22 cellular contexts compared by ENCODE assay signal in genomic region chr21:45511007-45511406, GRCh38. TPM values are rescaled to one million over a fixed set of nuclear protein-coding genes. Genes with fewer than 3 reads are reported as not detected.
DNase-seq lines count a peak whose midpoint lies in the region; ATAC-seq and TF ChIP-seq lines count a peak whose summit lies in the region.
"Had no signal": no experiment of that assay in that cellular context is flagged by ENCODE, and none has a peak within 500 bp of the region (broad histone marks: within the 10 kb centered on the region; RNA-seq: fewer than 3 reads in every experiment).

No MANE protein-coding gene starts in this region.

- H3K27me3 ChIP-seq in Caco-2 (replicated peaks; ENCODE audit: control insufficient read depth, insufficient read depth, low read length) (no peaks in the 10 kb centered on the region), left lung (no peaks in the 10 kb centered on the region)
- H3K27me3 ChIP-seq: heart right ventricle, MG63, upper lobe of left lung had no signal

- peaks cover 6% of the 10 kb centered on the region; the same call in 1 of the 2 replicates for H3K4me1 ChIP-seq in Caco-2
- peaks cover 7 to 15% of the 10 kb centered on the region in 2 donors for H3K4me1 ChIP-seq in left lung
- H3K4me1 ChIP-seq: heart right ventricle had no signal

- ATAC-seq in left lung, result no peak
- ATAC-seq in sciatic nerve, result no peak
- ATAC-seq in HG02642 (IDR thresholded peaks at IDR 0.05; ENCODE audit: poor library complexity, unreplicated experiment), result no peak
- no peak for ATAC-seq in GM21529 (IDR thresholded peaks at IDR 0.05; ENCODE audit: unreplicated experiment)
- ATAC-seq: heart right ventricle, K562 had no signal

- H3K36me3 Mint-ChIP-seq in Caco-2 (ENCODE audit: insufficient read depth, unreplicated experiment) (peaks cover 96% of the 10 kb centered on the region), chondrocyte (ENCODE audit: low read depth) (peaks cover 16% of the 10 kb centered on the region)

- H3K27ac ChIP-seq in left lung, result no peak overlapping the region
- H3K27ac ChIP-seq: heart right ventricle, upper lobe of left lung had no signal

- no TSS peak for BruUV-seq in Caco-2 (replicated peaks; lab: Mats Ljungman, UMichigan)

- POLR2A ChIA-PET in Caco-2 (lab: Charles Lee), result no interaction called here

- peaks cover 11% of the 10 kb centered on the region for H3K4me1 Mint-ChIP-seq in Caco-2 (ENCODE audit: low read depth, unreplicated experiment)
- H3K4me1 Mint-ChIP-seq in chondrocyte (ENCODE audit: low read depth), result no peaks in the 10 kb centered on the region

- peak in 1 of 2 experiments; percentile 21 for DNase-seq in Caco-2
- peak; percentile 74 for DNase-seq in chondrocyte (ENCODE audit: low spot score)
- DNase-seq in left lung, result peak; percentile 22 to 46
- DNase-seq in sciatic nerve (ENCODE audit: low spot score), result peak; percentile 31
- DNase-seq in NCI-H1105 (lab: John Stamatoyannopoulos, UW), result no peak
- DNase-seq in OCI-M1 (lab: John Stamatoyannopoulos, UW), result no peak
- DNase-seq: activated CD4-positive, CD25-positive, alpha-beta regulatory T cell treated with anti-CD3 and anti-CD28 coated beads, Interleukin-2, amount 50 U/mL, for 72 hours; activated CD8-positive, alpha-beta memory T cell treated with anti-CD3 and anti-CD28 coated beads for 24 hours; activated naive CD4-positive, alpha-beta T cell treated with anti-CD3 and anti-CD28 coated beads, Interleukin-2, amount 10 ng/mL, durations not matched to agents 7 days and 5 days; activated T-cell treated with anti-CD3 and anti-CD28 coated beads, Interleukin-2, amount 50 U/mL, for 48 hours; amygdala; caudate nucleus; MG63; NCI-H1436; NCI-H2171; NCI-H526; T1000 had no signal

- H3K36me3 ChIP-seq in Caco-2 (ENCODE audit: control insufficient read depth, insufficient read depth, low read length), result no peaks in the 10 kb centered on the region; the same call in 1 of the 2 replicates
- peaks cover 0 to 66% of the 10 kb centered on the region in 2 donors for H3K36me3 ChIP-seq in left lung

- no peak overlapping the region for H3K4me3 ChIP-seq in Caco-2 (ENCODE audit: low read depth, low read length)
- H3K4me3 ChIP-seq in left lung, result no peak overlapping the region
- H3K4me3 ChIP-seq: heart right ventricle, K562, MG63, upper lobe of left lung had no signal

- no peak overlapping the region for H3K4me3 Mint-ChIP-seq in Caco-2 (ENCODE audit: unreplicated experiment)
- no peak overlapping the region for H3K4me3 Mint-ChIP-seq in chondrocyte (ENCODE audit: unreplicated experiment)
- H3K4me3 Mint-ChIP-seq: activated naive CD4-positive, alpha-beta T cell treated with anti-CD3 and anti-CD28 coated beads, Interleukin-2, amount 10 ng/mL, durations not matched to agents 7 days and 5 days had no signal

- intact Hi-C loops in Caco-2 (cut with micrococcal nuclease; ENCODE audit: unreplicated experiment), result no loop called here
- intact Hi-C loops in left lung (cut with DNase I), result no loop called here
- intact Hi-C loops in sciatic nerve (cut with DNase I), result no loop called here

- H3K9me3 ChIP-seq in Caco-2 (no peaks in the 10 kb centered on the region), left lung (no peaks in the 10 kb centered on the region)
- H3K9me3 ChIP-seq: heart right ventricle, MG63, upper lobe of left lung had no signal

- H3K9me3 Mint-ChIP-seq in Caco-2 (ENCODE audit: unreplicated experiment) (no peaks in the 10 kb centered on the region), chondrocyte (ENCODE audit: low read depth) (no peaks in the 10 kb centered on the region)
- H3K9me3 Mint-ChIP-seq: activated naive CD4-positive, alpha-beta T cell treated with anti-CD3 and anti-CD28 coated beads, Interleukin-2, amount 10 ng/mL, durations not matched to agents 7 days and 5 days had no signal

- CTCF ChIA-PET in Caco-2 (lab: Charles Lee), result no interaction called here

- TF ChIP-seq CTCF in Caco-2 (IDR thresholded peaks at IDR 0.05; ENCODE audit: insufficient read depth in 1 of 2, low read depth in 1 of 2, low read length in 1 of 2, severe bottlenecking in 1 of 2, unreplicated experiment in 1 of 2) (no peak), chondrocyte (IDR thresholded peaks at IDR 0.05) (no peak), left lung (IDR thresholded peaks at IDR 0.05) (no peak)

- no peaks in the 10 kb centered on the region for H3K27me3 Mint-ChIP-seq in Caco-2 (ENCODE audit: insufficient read depth, unreplicated experiment)
- H3K27me3 Mint-ChIP-seq in chondrocyte (ENCODE audit: low read depth), result no peaks in the 10 kb centered on the region
- H3K27me3 Mint-ChIP-seq: activated naive CD4-positive, alpha-beta T cell treated with anti-CD3 and anti-CD28 coated beads, Interleukin-2, amount 10 ng/mL, durations not matched to agents 7 days and 5 days had no signal

- peak overlapping the region; percentile 70 for H3K27ac Mint-ChIP-seq in Caco-2 (ENCODE audit: unreplicated experiment)
- peak overlapping the region; percentile 59 for H3K27ac Mint-ChIP-seq in chondrocyte (ENCODE audit: unreplicated experiment)
- H3K27ac Mint-ChIP-seq: activated naive CD4-positive, alpha-beta T cell treated with anti-CD3 and anti-CD28 coated beads, Interleukin-2, amount 10 ng/mL, durations not matched to agents 7 days and 5 days had no signal

RNA-seq across cellular contexts. Expression of gene SLC19A1, which starts 31.2 kb away (rescaled TPM):
- total RNA-seq in Caco-2 (2022) (45.4 and 47.3 TPM in 2 replicates), chondrocyte (6.5 to 12.7 TPM (median 7.8 TPM) in 3 replicates), left lung (10 to 100 TPM; 32.7 to 50.4 TPM), sciatic nerve (10.2 TPM)

Comparison
In these comparisons a context has a peak if more than half of its experiments do, and no peak if none do; other contexts are left out.
1. DNase-seq: peak in chondrocyte (single experiment), left lung (2 of 2) and sciatic nerve (single experiment); none in NCI-H1105 (single experiment) and OCI-M1 (single experiment).